Comparison of ENCODE assay signal across 8 cellular contexts in the genomic region with DNA sequence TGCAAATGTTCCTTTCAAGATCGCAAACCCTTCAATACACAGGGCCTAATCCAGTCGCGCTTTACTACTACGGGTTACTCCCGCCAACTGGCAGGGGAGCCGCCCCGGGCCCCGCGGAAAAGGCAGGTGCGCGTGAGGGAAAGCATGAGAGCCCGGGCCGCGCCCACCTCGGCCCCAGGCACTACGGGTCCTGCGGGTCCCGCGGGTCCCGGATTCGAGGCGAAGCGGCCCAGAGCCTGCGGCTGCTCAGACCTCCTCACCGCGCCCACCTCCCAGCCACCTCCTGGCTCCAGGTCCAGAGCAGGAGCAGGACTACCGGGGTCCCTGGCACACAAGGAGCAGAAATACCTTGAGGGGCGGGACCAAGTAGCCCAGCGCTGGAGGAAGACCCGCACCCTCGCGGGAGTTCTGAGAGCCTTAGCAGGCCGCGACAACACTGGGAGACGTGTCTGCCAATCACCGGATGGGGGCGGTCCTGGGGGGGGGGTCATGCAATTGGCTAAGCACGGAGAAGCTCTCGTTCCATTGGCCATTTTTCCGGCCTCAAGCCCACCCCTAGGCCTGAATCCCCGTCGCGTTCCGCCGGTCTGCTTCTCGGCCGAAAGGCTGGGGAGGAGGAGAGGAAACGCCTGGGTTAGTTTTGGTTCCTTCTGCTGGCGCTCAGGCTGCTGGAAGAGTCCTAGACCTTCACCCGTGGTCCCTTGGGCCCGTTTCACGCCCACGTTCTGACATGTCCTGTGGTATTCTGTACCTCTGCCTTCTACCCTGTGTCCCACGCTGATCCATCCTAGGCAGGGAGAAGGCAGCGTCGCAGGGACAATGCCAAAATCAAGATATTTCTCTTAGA. TPM values are rescaled to one million over a fixed set of nuclear protein-coding genes. Genes with fewer than 3 reads are reported as not detected.
DNase-seq lines count a peak whose midpoint lies in the region; ATAC-seq, FAIRE-seq and TF ChIP-seq lines count a peak whose summit lies in the region.

No MANE protein-coding gene starts in this region.

- POLR2A ChIA-PET in A673 (lab: Charles Lee; ENCODE audit: low non-redundant PET), result no interaction called here

- intact Hi-C loops in A673 (cut with micrococcal nuclease; ENCODE audit: unreplicated experiment), result loop anchor here (5.0 kb wide), 1 partner anchor 260 kb away; no protein-coding TSS in a partner anchor

- peak; percentile 82 for FAIRE-seq in islet of Langerhans (lab: Jason Lieb, UNC)

- H3K4me1 ChIP-seq in A673 (ENCODE audit: insufficient read depth, low read length, poor library complexity, severe bottlenecking), result no peaks in the 10 kb centered on the region

- no TSS peak for BruUV-seq in A673 (replicated peaks; lab: Mats Ljungman, UMichigan)

- CTCF ChIA-PET in A673 (lab: Charles Lee), result no interaction called here

- H3K4me3 ChIP-seq in A673 (ENCODE audit: low read depth, low read length, poor library complexity, severe bottlenecking), result peak overlapping the region; percentile 59

- no peaks in the 10 kb centered on the region for H3K27me3 ChIP-seq in A673 (replicated peaks; ENCODE audit: insufficient read depth, low read depth, low read length, poor library complexity)

- ATAC-seq in GM18867 (IDR thresholded peaks at IDR 0.05; ENCODE audit: unreplicated experiment) (peak; percentile 95), HG03103 (IDR thresholded peaks at IDR 0.05; ENCODE audit: low read depth, unreplicated experiment) (peak; percentile 90)

- H3K27ac ChIP-seq in A673 (ENCODE audit: low read depth, low read length, poor library complexity, severe bottlenecking), result peak overlapping the region; percentile 68

- no peaks in the 10 kb centered on the region for H3K36me3 ChIP-seq in A673 (ENCODE audit: insufficient read depth, low read length, poor library complexity, severe bottlenecking)

- peak; percentile 94 for DNase-seq in A673 (ENCODE audit: low spot score)
- peak; percentile 88 for DNase-seq in NCI-H2196 treated with DMSO at 0.1 percent for 48 hours (lab: John Stamatoyannopoulos, UW; ENCODE audit: unreplicated experiment)
- DNase-seq in activated CD4-positive, CD25-positive, alpha-beta regulatory T cell treated with anti-CD3 and anti-CD28 coated beads, Interleukin-2, amount 50 U/mL, for 16 hours (ENCODE audit: low read depth, low spot score), result peak; percentile 76
- DNase-seq in cerebellar cortex (ENCODE audit: low spot score), result peak; percentile 99
- DNase-seq in stimulated activated CD4-positive, alpha-beta T cell treated with anti-CD3 and anti-CD28 coated beads, Interleukin-12 subunit alpha, Interleukin-12 subunit beta, amount 100 ng/mL, for 24 hours (ENCODE audit: low read depth in 2 of 2), result peak; percentile 80 to 84

- no peaks in the 10 kb centered on the region for H3K9me3 ChIP-seq in A673 (ENCODE audit: low read depth, low read length, poor library complexity, severe bottlenecking)

- no peak for TF ChIP-seq CTCF in A673 (conservative IDR thresholded peaks at IDR 0.05; ENCODE audit: low read depth, low read length)

RNA-seq across cellular contexts. Expression of a gene that starts 29.0 kb away (rescaled TPM):
- total RNA-seq in A673 (2021), result 0.32 and 0.39 TPM in 2 replicates

Comparison
In these comparisons a context has a peak if more than half of its experiments do, and no peak if none do; other contexts are left out.
1. Peak in every context shown above with its lines: DNase-seq, ATAC-seq, H3K4me3 ChIP-seq and H3K27ac ChIP-seq.